ENCODE assay signal across 19 cellular contexts in genomic region chr11:37109205-37109585, GRCh38.
"Had no signal": no experiment of that assay in that cellular context is flagged by ENCODE, and none has a peak within 500 bp of the region (broad histone marks: within the 10 kb centered on the region; RNA-seq: fewer than 3 reads in every experiment).

No MANE protein-coding gene starts in this region.

- DNase-seq: activated CD4-positive, alpha-beta memory T cell treated with anti-CD3 and anti-CD28 coated beads for 36 hours; activated CD4-positive, alpha-beta T cell treated with anti-CD3 and anti-CD28 coated beads for 36 hours; activated naive CD4-positive, alpha-beta T cell treated with anti-CD3 and anti-CD28 coated beads for 36 hours; activated T-cell treated with anti-CD3 and anti-CD28 coated beads, Interleukin-2, amount 50 U/mL, for 1 hour; aorta; dermis blood vessel endothelial cell; effector memory CD4-positive, alpha-beta T cell; esophagus squamous epithelium; foreskin fibroblast; kidney; left lung; naive thymus-derived CD4-positive, alpha-beta T cell; ovary; psoas muscle; right lobe of liver; small intestine; stimulated activated CD4-positive, alpha-beta T cell treated with anti-CD3 and anti-CD28 coated beads, Interleukin-4, amount 100 ng/mL, for 1 hour had no signal

- H3K36me3 ChIP-seq: breast epithelium, esophagus squamous epithelium, left lung, ovary, right lobe of liver, SJCRH30 had no signal

- H3K27me3 ChIP-seq: breast epithelium, esophagus squamous epithelium, left lung, ovary, right lobe of liver, SJCRH30 had no signal

- H3K27ac ChIP-seq: breast epithelium, esophagus squamous epithelium, left lung, ovary, psoas muscle, right lobe of liver, SJCRH30 had no signal

- H3K4me3 ChIP-seq: breast epithelium, esophagus squamous epithelium, left lung, ovary, psoas muscle, right lobe of liver, SJCRH30 had no signal

- H3K4me1 ChIP-seq: breast epithelium, esophagus squamous epithelium, left lung, psoas muscle, right lobe of liver, SJCRH30 had no signal

- ATAC-seq: activated CD4-positive, alpha-beta T cell treated with anti-CD3 and anti-CD28 coated beads for 36 hours; left lung; naive thymus-derived CD4-positive, alpha-beta T cell; psoas muscle; right lobe of liver had no signal

- H3K9me3 ChIP-seq: breast epithelium, left lung, ovary, psoas muscle, right lobe of liver, SJCRH30 had no signal
